10 cellular contexts compared by ENCODE assay signal in genomic region chr14:57833304-57833703, GRCh38. TPM values are rescaled to one million over a fixed set of nuclear protein-coding genes. Genes with fewer than 3 reads are reported as not detected.
DNase-seq lines count a peak whose midpoint lies in the region; ATAC-seq, FAIRE-seq and TF ChIP-seq lines count a peak whose summit lies in the region.
"Had no signal": no experiment of that assay in that cellular context is flagged by ENCODE, and none has a peak within 500 bp of the region (broad histone marks: within the 10 kb centered on the region; RNA-seq: fewer than 3 reads in every experiment).

No MANE protein-coding gene starts in this region.

- in situ Hi-C loops in Caki2 (cut with HindIII; ENCODE audit: low pct_unique_long_range_greater_than_20kb, low sequenced_read_pairs) = no loop called here

- DNase-seq in Caki2 (ENCODE audit: low read depth) = peak; percentile 70
- DNase-seq in M059J (ENCODE audit: low read depth) = peak; percentile 97
- DNase-seq in dermis blood vessel endothelial cell = peak; percentile 59
- DNase-seq in omental fat pad (ENCODE audit: low spot score) = peak; percentile 24
- DNase-seq in HTR-8/SVneo (ENCODE audit: insufficient read length, low spot score) = no peak
- DNase-seq in 8988T = no peak
- no peak for DNase-seq in cortex of kidney (lab: John Stamatoyannopoulos, UW)
- DNase-seq: Kasumi-1, natural killer cell had no signal

- no peak for FAIRE-seq in HTR-8/SVneo (lab: Jason Lieb, UNC)

- no peak for TF ChIP-seq CTCF in omental fat pad (IDR thresholded peaks at IDR 0.05)

- ATAC-seq in omental fat pad (ENCODE audit: low FRiP score) (peak; percentile 97), HG02884 (IDR thresholded peaks at IDR 0.05; ENCODE audit: unreplicated experiment) (no peak)
- ATAC-seq: natural killer cell had no signal

RNA-seq across cellular contexts. Expression of gene SLC35F4, which starts 32.6 kb away (rescaled TPM):
- total RNA-seq in Caki2 (2014; rRNA removed; shearing (Covaris generic); ENCODE audit: low replicate concordance) = not detected in 2 replicates
- not detected in 2 replicates for total RNA-seq in M059J (2014; rRNA removed; shearing (Covaris generic))
- total RNA-seq in dermis blood vessel endothelial cell = not detected in 2 replicates
- not detected for total RNA-seq in omental fat pad
- total RNA-seq: natural killer cell had no signal

Comparison
In these comparisons a context has a peak if more than half of its experiments do, and no peak if none do; other contexts are left out.
1. DNase-seq: peak in Caki2 (single experiment), M059J (single experiment), dermis blood vessel endothelial cell (single experiment) and omental fat pad (single experiment); none in HTR-8/SVneo (single experiment), 8988T (single experiment) and cortex of kidney (single experiment).